8 cellular contexts compared by ENCODE assay signal in the genomic region with DNA sequence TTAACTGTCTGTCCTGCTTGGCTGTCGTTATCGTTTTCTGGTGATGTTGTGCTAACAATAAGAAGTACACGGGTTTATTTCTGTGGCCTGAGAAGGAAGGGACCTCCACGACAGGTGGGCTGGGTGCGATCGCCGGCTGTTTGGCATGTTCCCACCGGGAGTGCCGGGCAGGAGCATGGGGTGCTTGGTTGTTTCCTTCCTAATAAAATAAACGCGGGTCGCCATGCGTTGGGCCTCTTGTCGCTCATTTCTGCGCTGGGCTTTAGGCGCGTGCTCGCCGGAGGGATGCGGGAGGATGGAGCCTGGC. TPM values are rescaled to one million over a fixed set of nuclear protein-coding genes. Genes with fewer than 3 reads are reported as not detected.
DNase-seq lines count a peak whose midpoint lies in the region; ATAC-seq and TF ChIP-seq lines count a peak whose summit lies in the region.

No MANE protein-coding gene starts in this region.

- 17% methylated on average over 20 of the region's 20 CpGs for WGBS in right cardiac atrium

- H3K27ac ChIP-seq in right cardiac atrium (ENCODE audit: low read length): peak overlapping the region; percentile 79

- H3K36me3 Mint-ChIP-seq in T-helper 1 cell treated with Interleukin-12 subunit alpha and Interleukin-12 subunit beta and Interleukin-4 antibody, amounts not matched to agents 30 μg/mL and 1 μg/mL, for 36 hours (ENCODE audit: low read depth): peaks cover 6% of the 10 kb centered on the region
- peaks cover 41% of the 10 kb centered on the region for H3K36me3 Mint-ChIP-seq in activated B cell treated with CpG ODN at 0.5 μM for 24 hours (ENCODE audit: low read depth)

- H3K4me3 ChIP-seq in right cardiac atrium (ENCODE audit: low read length): peak overlapping the region; percentile 79

- CTCF ChIA-PET in activated B cell treated with CpG ODN at 0.5 μM for 24 hours (lab: Charles Lee) (no interaction called here), HEK293T (lab: Yijun Ruan, JAX) (no interaction called here)

- peaks cover 10% of the 10 kb centered on the region for H3K4me1 Mint-ChIP-seq in T-helper 1 cell treated with Interleukin-12 subunit alpha and Interleukin-12 subunit beta and Interleukin-4 antibody, amounts not matched to agents 30 μg/mL and 1 μg/mL, for 36 hours (ENCODE audit: low read depth)
- peaks cover 23% of the 10 kb centered on the region for H3K4me1 Mint-ChIP-seq in activated B cell treated with CpG ODN at 0.5 μM for 24 hours
- peaks cover 47% of the 10 kb centered on the region for H3K4me1 Mint-ChIP-seq in stimulated activated naive CD8-positive, alpha-beta T cell treated with anti-CD3 and anti-CD28 coated beads, Interleukin-15, amount 100 ng/mL, for 72 hours

- peak overlapping the region; percentile 66 for H3K4me3 Mint-ChIP-seq in T-helper 1 cell treated with Interleukin-12 subunit alpha and Interleukin-12 subunit beta and Interleukin-4 antibody, amounts not matched to agents 30 μg/mL and 1 μg/mL, for 36 hours
- peak overlapping the region; percentile 80 for H3K4me3 Mint-ChIP-seq in activated B cell treated with CpG ODN at 0.5 μM for 24 hours
- peak overlapping the region; percentile 84 to 91 for H3K4me3 Mint-ChIP-seq in stimulated activated naive CD8-positive, alpha-beta T cell treated with anti-CD3 and anti-CD28 coated beads, Interleukin-15, amount 100 ng/mL, for 72 hours

- no peaks in the 10 kb centered on the region for H3K27me3 Mint-ChIP-seq in T-helper 1 cell treated with Interleukin-12 subunit alpha and Interleukin-12 subunit beta and Interleukin-4 antibody, amounts not matched to agents 30 μg/mL and 1 μg/mL, for 36 hours (ENCODE audit: low read depth)
- H3K27me3 Mint-ChIP-seq in activated B cell treated with CpG ODN at 0.5 μM for 24 hours: no peaks in the 10 kb centered on the region
- no peaks in the 10 kb centered on the region for H3K27me3 Mint-ChIP-seq in stimulated activated naive CD8-positive, alpha-beta T cell treated with anti-CD3 and anti-CD28 coated beads, Interleukin-15, amount 100 ng/mL, for 72 hours

- intact Hi-C loops in activated B cell treated with CpG ODN at 0.5 μM for 24 hours (cut with micrococcal nuclease) (loop anchor here (1.0 to 5.0 kb wide), 4 partner anchors 8 to 43 kb away; a partner anchor contains a TSS), right cardiac atrium (cut with DNase I) (no loop called here)

- no peaks in the 10 kb centered on the region for H3K9me3 Mint-ChIP-seq in T-helper 1 cell treated with Interleukin-12 subunit alpha and Interleukin-12 subunit beta and Interleukin-4 antibody, amounts not matched to agents 30 μg/mL and 1 μg/mL, for 36 hours
- H3K9me3 Mint-ChIP-seq in activated B cell treated with CpG ODN at 0.5 μM for 24 hours: no peaks in the 10 kb centered on the region
- no peaks in the 10 kb centered on the region for H3K9me3 Mint-ChIP-seq in stimulated activated naive CD8-positive, alpha-beta T cell treated with anti-CD3 and anti-CD28 coated beads, Interleukin-15, amount 100 ng/mL, for 72 hours

- POLR2A ChIA-PET in activated B cell treated with CpG ODN at 0.5 μM for 24 hours (lab: Charles Lee) (interaction anchor here (1.0 to 1.1 kb wide), 3 partner anchors 8 to 38 kb away, joined by 3 to 5 read pairs (median 3); a partner anchor contains a TSS), HEK293T (lab: Yijun Ruan, JAX) (interaction anchor here (1.1 to 1.9 kb wide), 3 partner anchors 8 to 54 kb away, joined by 4 to 5 read pairs (median 5); a partner anchor contains a TSS)

- DNase-seq in T-helper 1 cell (no peak), activated B cell treated with CpG ODN at 0.5 μM for 24 hours (no peak), right cardiac atrium (no peak), HEK293T (ENCODE audit: extremely low spot score) (no peak), HUDEP-2 (lab: John Stamatoyannopoulos, UW; ENCODE audit: unreplicated experiment in 76 of 76) (no peak), NCI-H345 (lab: John Stamatoyannopoulos, UW) (no peak)
- no peak for DNase-seq in stimulated activated naive CD8-positive, alpha-beta T cell treated with anti-CD3 and anti-CD28 coated beads, Interleukin-15, amount 100 ng/mL, for 72 hours

- no peak for ATAC-seq in activated B cell treated with CpG ODN at 0.5 μM for 24 hours (ENCODE audit: low read depth)
- no peak for ATAC-seq in right cardiac atrium
- ATAC-seq in stimulated activated naive CD8-positive, alpha-beta T cell treated with anti-CD3 and anti-CD28 coated beads, Interleukin-15, amount 100 ng/mL, for 72 hours: no peak

- H3K27me3 ChIP-seq in right cardiac atrium (ENCODE audit: control insufficient read depth, insufficient read depth): no peaks in the 10 kb centered on the region

- H3K4me1 ChIP-seq in right cardiac atrium (ENCODE audit: control insufficient read depth, insufficient read depth, low read length): peaks cover 1% of the 10 kb centered on the region

- H3K27ac Mint-ChIP-seq in T-helper 1 cell treated with Interleukin-12 subunit alpha and Interleukin-12 subunit beta and Interleukin-4 antibody, amounts not matched to agents 30 μg/mL and 1 μg/mL, for 36 hours: peak overlapping the region; percentile 80
- H3K27ac Mint-ChIP-seq in activated B cell treated with CpG ODN at 0.5 μM for 24 hours: peak overlapping the region; percentile 86
- peak overlapping the region; percentile 86 to 96 for H3K27ac Mint-ChIP-seq in stimulated activated naive CD8-positive, alpha-beta T cell treated with anti-CD3 and anti-CD28 coated beads, Interleukin-15, amount 100 ng/mL, for 72 hours

- no peak for TF ChIP-seq CTCF in activated B cell treated with CpG ODN at 0.5 μM for 24 hours (IDR thresholded peaks at IDR 0.05)

- no peaks in the 10 kb centered on the region for H3K9me3 ChIP-seq in right cardiac atrium (ENCODE audit: control insufficient read depth, low read length)

TF ChIP-seq in HEK293T, 16 proteins besides CTCF, POLR2A, EP300 and RAD21:
- TF ChIP-seq CTBP1 (IDR thresholded peaks at IDR 0.05; ENCODE audit: borderline replicate concordance): no peak
- TF ChIP-seq TARDBP (IDR thresholded peaks at IDR 0.05): no peak
- no peak for TF ChIP-seq FOXK2 (IDR thresholded peaks at IDR 0.05)
- no peak for TF ChIP-seq ELF4 (IDR thresholded peaks at IDR 0.05)
- TF ChIP-seq ZNF384 (IDR thresholded peaks at IDR 0.05): no peak
- no peak for TF ChIP-seq LEF1 (IDR thresholded peaks at IDR 0.05; ENCODE audit: borderline replicate concordance)
- TF ChIP-seq FOXA1 (IDR thresholded peaks at IDR 0.05): no peak
- TF ChIP-seq, protein P1, sequence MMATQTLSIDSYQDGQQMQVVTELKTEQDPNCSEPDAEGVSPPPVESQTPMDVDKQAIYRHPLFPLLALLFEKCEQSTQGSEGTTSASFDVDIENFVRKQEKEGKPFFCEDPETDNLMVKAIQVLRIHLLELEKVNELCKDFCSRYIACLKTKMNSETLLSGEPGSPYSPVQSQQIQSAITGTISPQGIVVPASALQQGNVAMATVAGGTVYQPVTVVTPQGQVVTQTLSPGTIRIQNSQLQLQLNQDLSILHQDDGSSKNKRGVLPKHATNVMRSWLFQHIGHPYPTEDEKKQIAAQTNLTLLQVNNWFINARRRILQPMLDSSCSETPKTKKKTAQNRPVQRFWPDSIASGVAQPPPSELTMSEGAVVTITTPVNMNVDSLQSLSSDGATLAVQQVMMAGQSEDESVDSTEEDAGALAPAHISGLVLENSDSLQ (IDR thresholded peaks at IDR 0.05): no peak
- TF ChIP-seq ARNT (IDR thresholded peaks at IDR 0.05): no peak
- TF ChIP-seq SUZ12 (IDR thresholded peaks at IDR 0.05): no peak
- no peak for TF ChIP-seq FOXM1 (IDR thresholded peaks at IDR 0.05; ENCODE audit: borderline replicate concordance)
- no peak for TF ChIP-seq HDGF (IDR thresholded peaks at IDR 0.05; ENCODE audit: borderline replicate concordance)
- TF ChIP-seq BHLHE40 (IDR thresholded peaks at IDR 0.05; ENCODE audit: borderline replicate concordance): no peak
- no peak for TF ChIP-seq NFRKB (IDR thresholded peaks at IDR 0.05)
- TF ChIP-seq L3MBTL2 (conservative IDR thresholded peaks at IDR 0.05): no peak; the same call in 1 of the 2 replicates
- no peak for TF ChIP-seq SP1 (IDR thresholded peaks at IDR 0.05)

RNA-seq across cellular contexts. Expression of a gene that starts 0.7 kb away (rescaled TPM):
- total RNA-seq in activated B cell treated with CpG ODN at 0.5 μM for 24 hours: 112 and 127 TPM in 2 replicates
- total RNA-seq in right cardiac atrium: 10 to 100 TPM; 82.7 to 99.3 (median 96.9) TPM
- 102 TPM for polyA plus RNA-seq in right cardiac atrium

RNA-seq across cellular contexts. Expression of a gene that starts 7.7 kb away (rescaled TPM):
- total RNA-seq in activated B cell treated with CpG ODN at 0.5 μM for 24 hours: 52.5 and 56.0 TPM in 2 replicates
- 10 to 100 TPM; 48.6 to 54.0 (median 53.0) TPM for total RNA-seq in right cardiac atrium
- polyA plus RNA-seq in right cardiac atrium: 88.7 TPM

RNA-seq across cellular contexts. Expression of a gene that starts 7.8 kb away (rescaled TPM):
- total RNA-seq in activated B cell treated with CpG ODN at 0.5 μM for 24 hours: 36.6 and 38.8 TPM in 2 replicates
- 10 to 100 TPM; 73.7 to 83.8 (median 77.4) TPM for total RNA-seq in right cardiac atrium
- polyA plus RNA-seq in right cardiac atrium: 63.1 TPM

RNA-seq across cellular contexts. Expression of a gene that starts 21.8 kb away (rescaled TPM):
- total RNA-seq in activated B cell treated with CpG ODN at 0.5 μM for 24 hours: 58.9 and 69.5 TPM in 2 replicates
- total RNA-seq in right cardiac atrium: 10 to 100 TPM; 26.5 to 34.0 (median 29.6) TPM
- polyA plus RNA-seq in right cardiac atrium: 12.2 TPM

RNA-seq across cellular contexts. Expression of a gene that starts 24.9 kb away (rescaled TPM):
- total RNA-seq in activated B cell treated with CpG ODN at 0.5 μM for 24 hours: 50.5 and 66.1 TPM in 2 replicates
- 10 to 100 TPM; 38.0 to 45.0 (median 39.0) TPM for total RNA-seq in right cardiac atrium
- polyA plus RNA-seq in right cardiac atrium: 43.9 TPM
